9 cellular contexts compared by ENCODE assay signal in the genomic region with DNA sequence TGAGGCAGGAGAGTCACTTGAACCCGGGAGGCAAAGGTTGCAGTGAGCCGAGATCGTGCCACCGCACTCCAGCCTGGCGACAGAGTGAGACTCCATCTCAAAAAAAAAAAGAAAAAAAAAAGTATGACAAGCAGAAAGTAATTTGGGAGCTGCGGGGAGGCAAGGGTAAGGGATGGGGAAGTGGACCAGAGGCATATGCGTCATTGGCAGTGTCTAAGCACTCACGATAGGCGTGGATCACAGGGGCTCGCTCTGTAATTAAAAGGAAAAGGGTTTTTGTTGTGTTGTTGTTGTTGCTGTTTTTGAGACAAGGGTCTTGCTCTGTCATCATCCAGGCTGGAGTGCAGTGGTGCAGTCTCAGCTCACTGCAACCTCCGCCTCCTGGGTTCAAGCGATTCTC. TPM values are rescaled to one million over a fixed set of nuclear protein-coding genes. Genes with fewer than 3 reads are reported as not detected.
A peak's percentile ranks its signal among the peaks of the same experiment; 100 is the strongest.
DNase-seq lines count a peak whose midpoint lies in the region; ATAC-seq and TF ChIP-seq lines count a peak whose summit lies in the region.
"Not testable (repeated sequence)": the region's sequence is repeated elsewhere in the genome, so short reads cannot be mapped to it uniquely, and the experiment has no call there.
"Had no signal": no experiment of that assay in that cellular context is flagged by ENCODE, and none has a peak within 500 bp of the region (broad histone marks: within the 10 kb centered on the region; RNA-seq: fewer than 3 reads in every experiment).

No MANE protein-coding gene starts in this region.

- not testable (repeated sequence) for H3K9me3 ChIP-seq in DND-41 (ENCODE audit: insufficient read depth, low read length, severe bottlenecking); mucosa of descending colon

- not testable (repeated sequence) for H3K4me3 Mint-ChIP-seq in activated CD4-positive, alpha-beta T cell treated with anti-CD3 and anti-CD28 coated beads, Interleukin-2, amount 10 ng/mL, durations not matched to agents 24 days and 14 days; stimulated activated memory B cell treated with anti-CD40 and anti-IgM and Interleukin-4, amounts not matched to agents 10 μg/mL and 1 μg/mL and 100 μg/mL, for 72 hours
- peak overlapping the region; percentile 36 for H3K4me3 Mint-ChIP-seq in activated naive CD4-positive, alpha-beta T cell treated with anti-CD3 and anti-CD28 coated beads, Interleukin-2, amount 50 U/mL, for 24 hours

- H3K36me3 ChIP-seq in DND-41 (ENCODE audit: insufficient read depth, low read length) = peaks cover 27% of the 10 kb centered on the region
- not testable (repeated sequence) for H3K36me3 ChIP-seq in mucosa of descending colon (ENCODE audit: low read depth)

- intact Hi-C loops in activated CD4-positive, alpha-beta T cell treated with anti-CD3 and anti-CD28 coated beads, Interleukin-2, amount 10 ng/mL, durations not matched to agents 24 days and 14 days (cut with micrococcal nuclease) = loop anchor here (1.0 to 5.0 kb wide), 3 partner anchors 14 to 120 kb away; partner anchors contain the start of genes HDAC6 and SUV39H1
- intact Hi-C loops in Right ventricle myocardium inferior (cut with DNase I); mucosa of descending colon (cut with DNase I, micrococcal nuclease): not testable (repeated sequence)

- H3K9ac ChIP-seq in DND-41 (ENCODE audit: low read depth, low read length) = peak overlapping the region; percentile 72

- not testable (repeated sequence) for H3K27me3 ChIP-seq in DND-41 (ENCODE audit: insufficient read depth, low read length, poor library complexity)

- H3K9me3 Mint-ChIP-seq in activated CD4-positive, alpha-beta T cell treated with anti-CD3 and anti-CD28 coated beads, Interleukin-2, amount 10 ng/mL, durations not matched to agents 24 days and 14 days; activated naive CD4-positive, alpha-beta T cell treated with anti-CD3 and anti-CD28 coated beads, Interleukin-2, amount 50 U/mL, for 24 hours; stimulated activated memory B cell treated with anti-CD40 and anti-IgM and Interleukin-4, amounts not matched to agents 10 μg/mL and 1 μg/mL and 100 μg/mL, for 72 hours: not testable (repeated sequence)

- peak overlapping the region; percentile 71 for H2AFZ ChIP-seq in DND-41 (ENCODE audit: low read depth, low read length)

- peaks cover 41% of the 10 kb centered on the region for H3K36me3 Mint-ChIP-seq in activated CD4-positive, alpha-beta T cell treated with anti-CD3 and anti-CD28 coated beads, Interleukin-2, amount 10 ng/mL, durations not matched to agents 24 days and 14 days (ENCODE audit: low read depth)
- H3K36me3 Mint-ChIP-seq in activated naive CD4-positive, alpha-beta T cell treated with anti-CD3 and anti-CD28 coated beads, Interleukin-2, amount 50 U/mL, for 24 hours = not testable (repeated sequence)
- H3K36me3 Mint-ChIP-seq in stimulated activated memory B cell treated with anti-CD40 and anti-IgM and Interleukin-4, amounts not matched to agents 10 μg/mL and 1 μg/mL and 100 μg/mL, for 72 hours = peaks cover 31% of the 10 kb centered on the region

- not testable (repeated sequence) for H4K20me1 ChIP-seq in DND-41 (ENCODE audit: insufficient read depth, low read length)

- peaks cover 29% of the 10 kb centered on the region for H3K79me2 ChIP-seq in DND-41 (ENCODE audit: insufficient read depth, low read length)

- peak overlapping the region; percentile 98 for H3K27ac Mint-ChIP-seq in activated CD4-positive, alpha-beta T cell treated with anti-CD3 and anti-CD28 coated beads, Interleukin-2, amount 10 ng/mL, durations not matched to agents 24 days and 14 days
- H3K27ac Mint-ChIP-seq in activated naive CD4-positive, alpha-beta T cell treated with anti-CD3 and anti-CD28 coated beads, Interleukin-2, amount 50 U/mL, for 24 hours = peak overlapping the region; percentile 55
- peak overlapping the region; percentile 97 for H3K27ac Mint-ChIP-seq in stimulated activated memory B cell treated with anti-CD40 and anti-IgM and Interleukin-4, amounts not matched to agents 10 μg/mL and 1 μg/mL and 100 μg/mL, for 72 hours

- H3K4me1 Mint-ChIP-seq in activated CD4-positive, alpha-beta T cell treated with anti-CD3 and anti-CD28 coated beads, Interleukin-2, amount 10 ng/mL, durations not matched to agents 24 days and 14 days = peaks cover 42% of the 10 kb centered on the region
- peaks cover 64% of the 10 kb centered on the region for H3K4me1 Mint-ChIP-seq in activated naive CD4-positive, alpha-beta T cell treated with anti-CD3 and anti-CD28 coated beads, Interleukin-2, amount 50 U/mL, for 24 hours
- peaks cover 58% of the 10 kb centered on the region for H3K4me1 Mint-ChIP-seq in stimulated activated memory B cell treated with anti-CD40 and anti-IgM and Interleukin-4, amounts not matched to agents 10 μg/mL and 1 μg/mL and 100 μg/mL, for 72 hours

- not testable (repeated sequence) for TF ChIP-seq CTCF in DND-41 (IDR thresholded peaks at IDR 0.05; ENCODE audit: borderline replicate concordance, extremely low read depth, low read length, poor library complexity, severe bottlenecking); mucosa of descending colon (IDR thresholded peaks at IDR 0.05)

- not testable (repeated sequence) for H3K27me3 Mint-ChIP-seq in activated CD4-positive, alpha-beta T cell treated with anti-CD3 and anti-CD28 coated beads, Interleukin-2, amount 10 ng/mL, durations not matched to agents 24 days and 14 days; activated naive CD4-positive, alpha-beta T cell treated with anti-CD3 and anti-CD28 coated beads, Interleukin-2, amount 50 U/mL, for 24 hours; stimulated activated memory B cell treated with anti-CD40 and anti-IgM and Interleukin-4, amounts not matched to agents 10 μg/mL and 1 μg/mL and 100 μg/mL, for 72 hours

- peak overlapping the region; percentile 76; the same call in 1 of the 2 replicates for H3K27ac ChIP-seq in DND-41 (ENCODE audit: low read length)

- ATAC-seq in DND-41 (ENCODE audit: insufficient read depth, low read depth); stimulated activated memory B cell treated with anti-CD40 and anti-IgM and Interleukin-4, amounts not matched to agents 10 μg/mL and 1 μg/mL and 100 μg/mL, for 72 hours: not testable (repeated sequence)
- ATAC-seq in Right ventricle myocardium inferior (peak; percentile 44), mucosa of descending colon (peak; percentile 26)

- peak overlapping the region; percentile 85 for H3K4me2 ChIP-seq in DND-41 (ENCODE audit: insufficient read depth, low read length)

- not testable (repeated sequence) for DNase-seq in DND-41; activated CD4-positive, alpha-beta T cell treated with anti-CD3 and anti-CD28 coated beads, Interleukin-2, amount 10 ng/mL, durations not matched to agents 24 days and 14 days; Right ventricle myocardium inferior (ENCODE audit: missing footprints); mucosa of descending colon
- peak; percentile 33 for DNase-seq in NOMO-1 treated with dmso at 0.1 percent for 144 hours (lab: John Stamatoyannopoulos, UW; ENCODE audit: unreplicated experiment)

- peak overlapping the region in 1 of 2 experiments; percentile 80; a peak in 1 of 4 replicates for H3K4me3 ChIP-seq in DND-41 (ENCODE audit: low read depth in 1 of 2, low read length in 2 of 2)
- H3K4me3 ChIP-seq in mucosa of descending colon = not testable (repeated sequence)

- H3K4me1 ChIP-seq in DND-41 (ENCODE audit: insufficient read depth, low read length) = peaks cover 32% of the 10 kb centered on the region
- H3K4me1 ChIP-seq in mucosa of descending colon (ENCODE audit: low read depth) = not testable (repeated sequence)

RNA-seq across cellular contexts. Expression of gene WAS, which starts 0.8 kb away (rescaled TPM):
- 99.0 and 104 TPM in 2 replicates for total RNA-seq in activated CD4-positive, alpha-beta T cell treated with anti-CD3 and anti-CD28 coated beads, Interleukin-2, amount 10 ng/mL, durations not matched to agents 24 days and 14 days
- total RNA-seq in Right ventricle myocardium inferior = 4.4 TPM
- total RNA-seq in mucosa of descending colon = 1 to 10 TPM; 4.4 to 8.6 (median 5.3) TPM
- total RNA-seq: hepatocyte, LHCN-M2 had no signal

RNA-seq across cellular contexts. Expression of gene SUV39H1, which starts 13.7 kb away (rescaled TPM):
- total RNA-seq in activated CD4-positive, alpha-beta T cell treated with anti-CD3 and anti-CD28 coated beads, Interleukin-2, amount 10 ng/mL, durations not matched to agents 24 days and 14 days = 27.6 and 32.2 TPM in 2 replicates
- total RNA-seq in Right ventricle myocardium inferior = 2.2 TPM
- total RNA-seq in mucosa of descending colon = 1 to 10 TPM; 3.4 to 6.2 (median 3.7) TPM

Comparison
In these comparisons a context has a peak if more than half of its experiments do, and no peak if none do; other contexts are left out.
1. RNA of gene WAS, which starts 0.8 kb away (total RNA-seq): 99.0 to 104 TPM in activated CD4-positive, alpha-beta T cell treated with anti-CD3 and anti-CD28 coated beads, Interleukin-2, amount 10 ng/mL, durations not matched to agents 24 days and 14 days; 4.4 to 8.6 TPM in mucosa of descending colon and 4.4 TPM in Right ventricle myocardium inferior (single experiment); every median in the first group is over 10 times any median in the second.
2. Peak in every context shown above with its lines, with median percentiles within 50 percentile points of each other: H3K27ac Mint-ChIP-seq.